In the genomic region with DNA sequence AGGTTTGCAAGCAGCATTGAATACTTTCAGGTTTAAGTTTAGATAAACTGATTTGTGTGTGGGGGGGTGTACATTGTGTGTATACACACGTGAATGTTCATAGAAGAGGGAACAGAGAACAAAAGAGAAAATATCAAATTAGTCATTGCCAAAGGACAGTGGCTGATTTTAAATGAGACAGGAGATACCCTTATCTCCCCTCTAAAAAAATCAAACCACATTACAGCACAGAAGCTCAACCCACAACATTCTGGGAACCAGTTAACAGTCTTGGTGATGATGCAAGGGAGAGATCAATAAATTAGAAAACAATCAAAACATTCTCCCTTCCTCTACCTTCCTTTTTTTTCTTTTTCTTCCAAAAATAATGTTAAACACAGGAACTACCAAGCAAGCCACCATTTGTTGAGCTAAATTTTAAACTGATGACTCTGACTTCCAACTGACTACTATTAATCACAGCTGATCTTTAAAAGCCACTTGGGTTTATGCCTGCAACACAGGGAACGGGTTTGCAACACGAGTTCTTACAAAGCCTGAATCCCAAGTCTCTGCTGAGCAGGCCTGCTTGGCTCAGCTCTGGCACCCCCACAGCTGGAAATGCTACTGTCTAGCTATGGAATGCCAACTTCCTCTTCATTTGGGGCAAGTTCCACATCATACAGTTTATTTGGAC, we compare ENCODE assay signal across 10 cellular contexts.
DNase-seq lines count a peak whose midpoint lies in the region; ATAC-seq and TF ChIP-seq lines count a peak whose summit lies in the region.
"Had no signal": no experiment of that assay in that cellular context is flagged by ENCODE, and none has a peak within 500 bp of the region (broad histone marks: within the 10 kb centered on the region; RNA-seq: fewer than 3 reads in every experiment).

No MANE protein-coding gene starts in this region.

- H3K4me1 ChIP-seq in mammary epithelial cell (ENCODE audit: insufficient read depth, low read length) (peaks cover 16% of the 10 kb centered on the region), breast epithelium (peaks cover 0 to 6% of the 10 kb centered on the region in 2 donors), aorta (ENCODE audit: control insufficient read depth in 1 of 2, insufficient read depth in 2 of 2, low read length in 2 of 2) (no peaks in the 10 kb centered on the region)

- H3K9me3 ChIP-seq in mammary epithelial cell (replicated peaks; ENCODE audit: insufficient read depth, low read length) = no peaks in the 10 kb centered on the region
- no peaks in the 10 kb centered on the region for H3K9me3 ChIP-seq in breast epithelium
- H3K9me3 ChIP-seq in aorta (ENCODE audit: control insufficient read depth, low read length) = no peaks in the 10 kb centered on the region

- H3K27ac ChIP-seq in mammary epithelial cell (ENCODE audit: insufficient read depth, low read depth, low read length) (no peak overlapping the region), breast epithelium (peak overlapping the region in 1 of 2 donors; percentile 26), aorta (ENCODE audit: low read depth in 1 of 2, low read length in 2 of 2) (no peak overlapping the region)
- H3K27ac ChIP-seq: C4-2B had no signal

- TF ChIP-seq CTCF in mammary epithelial cell (conservative IDR thresholded peaks at IDR 0.05 in 1 of 2, IDR thresholded peaks at IDR 0.05 in 1 of 2; ENCODE audit: extremely low read depth in 1 of 2, insufficient read depth in 1 of 2, low read depth in 1 of 2, low read length in 2 of 2) (no peak), breast epithelium (IDR thresholded peaks at IDR 0.05) (no peak)

- dilution Hi-C loops in mammary epithelial cell (cut with HindIII; ENCODE audit: low sequenced_read_pairs) = no loop called here

- in situ Hi-C loops in mammary epithelial cell (cut with MboI; ENCODE audit: low sequenced_read_pairs in 2 of 2) = no loop called here

- peak; percentile 59 for ATAC-seq in aorta (ENCODE audit: low FRiP score)
- ATAC-seq: activated naive CD4-positive, alpha-beta T cell treated with anti-CD3 and anti-CD28 coated beads, Interleukin-2, amount 50 U/mL, for 72 hours had no signal

- H3K4me3 ChIP-seq in mammary epithelial cell (replicated peaks in 1 of 3; ENCODE audit: insufficient read depth in 1 of 3, low read depth in 2 of 3, low read length in 3 of 3) (no peak overlapping the region), breast epithelium (no peak overlapping the region), aorta (ENCODE audit: low read length in 2 of 2) (no peak overlapping the region)

- intact Hi-C loops in mammary epithelial cell (cut with micrococcal nuclease) = no loop called here
- intact Hi-C loops in breast epithelium (cut with DNase I; ENCODE audit: low total_unique reads) = no loop called here
- intact Hi-C loops in aorta (cut with DNase I) = no loop called here

- H2AFZ ChIP-seq in mammary epithelial cell (ENCODE audit: low read depth, low read length) = no peak overlapping the region

- H3K27me3 ChIP-seq in mammary epithelial cell (ENCODE audit: insufficient read depth, low read length) (no peaks in the 10 kb centered on the region), breast epithelium (no peaks in the 10 kb centered on the region), aorta (ENCODE audit: control insufficient read depth in 1 of 2, insufficient read depth in 2 of 2, low read length in 1 of 2) (no peaks in the 10 kb centered on the region)

- WGBS in mammary epithelial cell (ENCODE audit: low coverage, missing lambda C conversion rate) = 66% methylated on average over 3 of the region's 3 CpGs
- WGBS in aorta, 2 donors = 39 to 40% methylated on average over 3 of the region's 3 CpGs

- no peak overlapping the region for H3K4me2 ChIP-seq in mammary epithelial cell (ENCODE audit: insufficient read depth, low read depth, low read length)

- CTCF ChIA-PET in mammary epithelial cell (lab: Charles Lee; ENCODE audit: low non-redundant PET) = interaction anchor here (0.6 kb wide), 2 partner anchors 118 to 1540 kb away, joined by 3 read pairs; no protein-coding TSS in a partner anchor

- no TSS peak for BruUV-seq in mammary epithelial cell (replicated peaks; lab: Mats Ljungman, UMichigan)

- no peak for TF ChIP-seq POLR2A in breast epithelium (IDR thresholded peaks at IDR 0.05)

- H3K36me3 ChIP-seq in mammary epithelial cell (ENCODE audit: insufficient read depth, low read length) (no peaks in the 10 kb centered on the region), breast epithelium (no peaks in the 10 kb centered on the region), aorta (ENCODE audit: control insufficient read depth in 1 of 2, insufficient read depth in 2 of 2, low read length in 1 of 2) (peaks cover 0 to 3% of the 10 kb centered on the region in 2 donors)

- H3K9ac ChIP-seq in mammary epithelial cell (ENCODE audit: insufficient read depth, low read length) = no peak overlapping the region

- peaks cover 10% of the 10 kb centered on the region for H3K79me2 ChIP-seq in mammary epithelial cell (ENCODE audit: insufficient read depth, low read length)

- peak; percentile 23 for DNase-seq in mammary epithelial cell
- DNase-seq in breast epithelium (ENCODE audit: low spot score in 2 of 2) = no peak
- peak; percentile 57 for DNase-seq in RPMI7951 (ENCODE audit: low read depth)
- DNase-seq in islet precursor cell = peak; percentile 57
- no peak for DNase-seq in aorta
- no peak for DNase-seq in NCI-H226
- no peak for DNase-seq in NCI-H2107 (lab: John Stamatoyannopoulos, UW)
- no peak for DNase-seq in NCI-H510A treated with DMSO at 0.1 percent for 48 hours (lab: John Stamatoyannopoulos, UW)

- H4K20me1 ChIP-seq in mammary epithelial cell (ENCODE audit: insufficient read depth, low read length) = no peaks in the 10 kb centered on the region

Comparison
In these comparisons a context has a peak if more than half of its experiments do, and no peak if none do; other contexts are left out.
1. DNase-seq: peak in mammary epithelial cell (single experiment), RPMI7951 (single experiment) and islet precursor cell (single experiment); none in breast epithelium (0 of 2), aorta (0 of 2), NCI-H226 (single experiment), NCI-H2107 (single experiment) and NCI-H510A treated with DMSO at 0.1 percent for 48 hours (single experiment).